9 cellular contexts compared by ENCODE assay signal in the genomic region with DNA sequence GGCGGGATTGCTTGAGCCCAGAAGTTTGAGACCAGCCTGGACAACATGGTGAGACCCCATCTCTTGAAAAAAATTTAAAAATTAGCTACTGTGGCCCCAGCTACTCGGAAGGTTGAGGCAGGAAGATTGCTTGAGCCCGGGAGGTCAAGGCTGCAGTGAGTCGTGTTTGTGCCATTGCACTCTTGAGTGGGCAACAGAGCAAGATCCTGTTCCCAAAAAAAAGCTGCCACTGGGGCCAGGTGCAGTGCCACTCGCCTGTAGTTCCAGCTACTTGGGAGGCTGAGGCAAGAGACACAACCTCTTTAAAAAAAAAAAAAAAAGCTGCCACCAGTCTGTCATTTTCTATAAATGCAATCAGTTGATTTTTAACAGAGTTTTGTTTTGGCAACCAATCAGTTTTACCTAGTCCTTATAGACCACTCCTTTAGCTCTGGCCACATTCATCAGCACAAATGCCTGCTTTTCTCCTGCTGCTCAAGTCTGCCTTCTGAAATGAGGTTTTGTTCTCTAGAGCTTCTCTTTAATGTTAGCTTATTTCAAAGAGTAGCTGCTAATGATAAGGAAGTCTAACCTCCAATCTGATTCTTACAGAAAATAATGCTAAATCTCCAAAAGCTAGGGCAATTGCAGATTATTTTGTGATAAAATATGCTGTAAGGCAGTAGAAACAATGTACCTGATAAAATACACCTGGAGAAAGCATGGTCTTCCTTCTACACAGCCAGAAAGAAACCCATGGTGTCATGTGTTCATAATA.
A peak's percentile ranks its signal among the peaks of the same experiment; 100 is the strongest.
DNase-seq lines count a peak whose midpoint lies in the region; ATAC-seq and TF ChIP-seq lines count a peak whose summit lies in the region.
"Had no signal": no experiment of that assay in that cellular context is flagged by ENCODE, and none has a peak within 500 bp of the region (broad histone marks: within the 10 kb centered on the region; RNA-seq: fewer than 3 reads in every experiment).

No MANE protein-coding gene starts in this region.

- in situ Hi-C loops in Panc1 (cut with HindIII; ENCODE audit: low pct_unique_long_range_greater_than_20kb, low sequenced_read_pairs): no loop called here
- in situ Hi-C loops in G401 (cut with HindIII; ENCODE audit: low sequenced_read_pairs): no loop called here

- peak overlapping the region; percentile 48 for H3K4me3 Mint-ChIP-seq in stimulated activated memory B cell treated with anti-CD40 and anti-IgM and Interleukin-4, amounts not matched to agents 10 μg/mL and 1 μg/mL and 100 μg/mL, for 72 hours

- no peak for TF ChIP-seq EP300 in esophagus muscularis mucosa (IDR thresholded peaks at IDR 0.05)

- H3K4me3 ChIP-seq in Panc1 (ENCODE audit: low read depth in 2 of 2, low read length in 2 of 2): no peak overlapping the region
- no peak overlapping the region for H3K4me3 ChIP-seq in esophagus muscularis mucosa

- peak overlapping the region; percentile 97 for H3K27ac Mint-ChIP-seq in stimulated activated memory B cell treated with anti-CD40 and anti-IgM and Interleukin-4, amounts not matched to agents 10 μg/mL and 1 μg/mL and 100 μg/mL, for 72 hours

- no peak for ATAC-seq in Panc1
- no peak for ATAC-seq in stimulated activated memory B cell treated with anti-CD40 and anti-IgM and Interleukin-4, amounts not matched to agents 10 μg/mL and 1 μg/mL and 100 μg/mL, for 72 hours

- intact Hi-C loops in Panc1 (cut with micrococcal nuclease; ENCODE audit: unreplicated experiment) (no loop called here), esophagus muscularis mucosa (cut with DNase I) (loop anchor here (5.0 kb wide), 1 partner anchor 41 kb away; no protein-coding TSS in a partner anchor)

- WGBS in esophagus muscularis mucosa: 73% methylated on average over 4 of the region's 5 CpGs

- no peaks in the 10 kb centered on the region for H3K27me3 Mint-ChIP-seq in stimulated activated memory B cell treated with anti-CD40 and anti-IgM and Interleukin-4, amounts not matched to agents 10 μg/mL and 1 μg/mL and 100 μg/mL, for 72 hours

- POLR2A ChIA-PET in Panc1 (lab: Charles Lee): interaction anchor here (0.6 to 2.6 kb wide), 4 partner anchors 10 to 119 kb away, joined by 3 to 52 read pairs (median 5); no protein-coding TSS in a partner anchor

- DNase-seq in NCI-H2107 treated with DMSO at 0.1 percent for 48 hours (lab: John Stamatoyannopoulos, UW; ENCODE audit: unreplicated experiment) (peak; percentile 46), NCI-H2107 (lab: John Stamatoyannopoulos, UW) (no peak), Panc1 (ENCODE audit: low read depth, low spot score) (no peak), esophagus muscularis mucosa (ENCODE audit: extremely low spot score) (no peak), G401 (ENCODE audit: low spot score) (no peak), DMS79 treated with DMSO at 0.1 percent for 48 hours (lab: John Stamatoyannopoulos, UW) (no peak)
- DNase-seq in activated CD4-positive, alpha-beta T cell treated with anti-CD3 and anti-CD28 coated beads for 48 hours: no peak
- DNase-seq: midbrain had no signal

- no peaks in the 10 kb centered on the region for H3K27me3 ChIP-seq in Panc1 (ENCODE audit: control insufficient read depth, insufficient read depth, low read length)
- no peaks in the 10 kb centered on the region for H3K27me3 ChIP-seq in esophagus muscularis mucosa

- H3K4me1 Mint-ChIP-seq in stimulated activated memory B cell treated with anti-CD40 and anti-IgM and Interleukin-4, amounts not matched to agents 10 μg/mL and 1 μg/mL and 100 μg/mL, for 72 hours: peaks cover 62% of the 10 kb centered on the region

- TF ChIP-seq POLR2A in esophagus muscularis mucosa (IDR thresholded peaks at IDR 0.05; ENCODE audit: low read depth): no peak

- H3K9me3 Mint-ChIP-seq in stimulated activated memory B cell treated with anti-CD40 and anti-IgM and Interleukin-4, amounts not matched to agents 10 μg/mL and 1 μg/mL and 100 μg/mL, for 72 hours: no peaks in the 10 kb centered on the region

- H3K4me1 ChIP-seq in Panc1 (ENCODE audit: control insufficient read depth, insufficient read depth, low read length) (peaks cover 75% of the 10 kb centered on the region), esophagus muscularis mucosa (peaks cover 35 to 80% (median 77%) of the 10 kb centered on the region in 4 donors)

- TF ChIP-seq CTCF in Panc1 (IDR thresholded peaks at IDR 0.05) (no peak), esophagus muscularis mucosa (IDR thresholded peaks at IDR 0.05) (no peak)

- no peaks in the 10 kb centered on the region; the same call in 1 of the 2 replicates for H3K36me3 ChIP-seq in Panc1 (ENCODE audit: control insufficient read depth, insufficient read depth, low read length)
- peaks cover 0 to 2% (median under 1%) of the 10 kb centered on the region in 4 donors for H3K36me3 ChIP-seq in esophagus muscularis mucosa

- H3K9me3 ChIP-seq in Panc1 (ENCODE audit: control insufficient read depth, insufficient read depth, low read depth, low read length): no peaks in the 10 kb centered on the region
- no peaks in the 10 kb centered on the region for H3K9me3 ChIP-seq in esophagus muscularis mucosa

- CTCF ChIA-PET in Panc1 (lab: Charles Lee): no interaction called here

- H3K36me3 Mint-ChIP-seq in stimulated activated memory B cell treated with anti-CD40 and anti-IgM and Interleukin-4, amounts not matched to agents 10 μg/mL and 1 μg/mL and 100 μg/mL, for 72 hours: peaks cover 8% of the 10 kb centered on the region

- H3K27ac ChIP-seq in Panc1 (ENCODE audit: low read length): peak overlapping the region; percentile 100
- H3K27ac ChIP-seq in esophagus muscularis mucosa (replicated peaks in 1 of 4): peak overlapping the region; percentile 75 to 83 (median 80)

- BruUV-seq in Panc1 (replicated peaks; lab: Mats Ljungman, UMichigan): no TSS peak
